ENCODE assay signal across 35 cellular contexts in the genomic region with DNA sequence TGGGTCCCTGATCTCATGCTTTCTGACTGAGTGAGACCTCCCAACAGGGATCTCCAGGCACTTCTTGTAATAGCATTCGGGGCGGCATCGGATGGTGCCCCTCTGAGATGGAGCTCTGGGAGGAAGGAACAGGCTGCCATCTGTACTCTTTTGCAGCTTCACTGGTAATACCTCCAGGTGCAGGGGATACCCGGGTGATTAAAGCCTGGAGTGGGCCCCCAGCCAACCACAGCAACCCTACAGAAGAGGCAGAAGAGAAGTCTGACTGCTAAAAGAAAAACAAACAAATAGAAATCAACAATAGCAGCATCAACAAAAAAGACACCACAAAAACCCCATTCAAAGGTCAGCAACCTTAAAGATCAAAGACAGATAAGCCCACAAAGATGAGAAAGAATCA. TPM values are rescaled to one million over a fixed set of nuclear protein-coding genes. Genes with fewer than 3 reads are reported as not detected.
"Had no signal": no experiment of that assay in that cellular context is flagged by ENCODE, and none has a peak within 500 bp of the region (broad histone marks: within the 10 kb centered on the region; RNA-seq: fewer than 3 reads in every experiment).

No MANE protein-coding gene starts in this region.

- DNase-seq: activated CD4-positive, alpha-beta T cell treated with anti-CD3 and anti-CD28 coated beads for 36 hours; activated CD4-positive, CD25-positive, alpha-beta regulatory T cell; activated CD8-positive, alpha-beta memory T cell treated with anti-CD3 and anti-CD28 coated beads, Interleukin-2, amount 10 ng/mL, durations not matched to agents 7 days and 5 days; activated CD8-positive, alpha-beta T cell treated with anti-CD3 and anti-CD28 coated beads, Interleukin-2, amount 10 ng/mL, durations not matched to agents 7 days and 5 days; activated naive CD8-positive, alpha-beta T cell treated with anti-CD3 and anti-CD28 coated beads, Interleukin-2, amount 50 U/mL, for 24 hours; activated T-cell treated with anti-CD3 and anti-CD28 coated beads, Interleukin-2, amount 50 U/mL, for 48 hours; amygdala; central memory CD4-positive, alpha-beta T cell; dermis blood vessel endothelial cell; effector CD4-positive, alpha-beta T cell; foreskin keratinocyte; hypothalamus; immature natural killer cell; kidney; naive B cell; nephron progenitor cell; retina; stimulated activated CD4-positive, alpha-beta T cell treated with anti-CD3 and anti-CD28 coated beads, Interleukin-12 subunit alpha, Interleukin-12 subunit beta, amount 100 ng/mL, for 4 hours; stimulated activated CD4-positive, alpha-beta T cell treated with anti-CD3 and anti-CD28 coated beads, Interleukin-4, amount 100 ng/mL, for 24 hours; trophoblast cell; uterus had no signal

- H3K27ac ChIP-seq: breast epithelium, esophagus muscularis mucosa, foreskin keratinocyte, heart left ventricle, neutrophil, prostate gland, skin epidermis, thoracic aorta, uterus had no signal

- ATAC-seq: activated CD4-positive, alpha-beta T cell treated with anti-CD3 and anti-CD28 coated beads for 36 hours; activated CD8-positive, alpha-beta memory T cell treated with anti-CD3 and anti-CD28 coated beads, Interleukin-2, amount 10 ng/mL, durations not matched to agents 7 days and 5 days; activated CD8-positive, alpha-beta T cell treated with anti-CD3 and anti-CD28 coated beads, Interleukin-2, amount 10 ng/mL, durations not matched to agents 7 days and 5 days; activated naive CD8-positive, alpha-beta T cell treated with anti-CD3 and anti-CD28 coated beads, Interleukin-2, amount 50 U/mL, for 24 hours; foreskin keratinocyte; heart left ventricle; sciatic nerve; stimulated activated effector memory CD8-positive, alpha-beta T cell treated with anti-CD3 and anti-CD28 coated beads, Interleukin-12 subunit alpha, Interleukin-12 subunit beta, amount 100 ng/mL, for 72 hours had no signal

- H3K9me3 ChIP-seq: neutrophil, prostate gland, uterus had no signal

- H3K4me3 ChIP-seq: breast epithelium, esophagus muscularis mucosa, heart left ventricle, prostate gland, skin epidermis, thoracic aorta, uterus had no signal

- H3K36me3 ChIP-seq: breast epithelium, esophagus muscularis mucosa, heart left ventricle, neutrophil, prostate gland, thoracic aorta, uterus had no signal

- H3K4me1 ChIP-seq: breast epithelium, esophagus muscularis mucosa, foreskin keratinocyte, heart left ventricle, prostate gland, uterus had no signal

- H3K27me3 ChIP-seq: breast epithelium, esophagus muscularis mucosa, foreskin keratinocyte, heart left ventricle, neutrophil, uterus had no signal

RNA-seq across cellular contexts. Expression of a gene that starts 19.1 kb away (rescaled TPM):
- total RNA-seq: activated CD4-positive, alpha-beta T cell treated with anti-CD3 and anti-CD28 coated beads for 36 hours; activated CD8-positive, alpha-beta memory T cell treated with anti-CD3 and anti-CD28 coated beads, Interleukin-2, amount 10 ng/mL, durations not matched to agents 7 days and 5 days; activated CD8-positive, alpha-beta T cell treated with anti-CD3 and anti-CD28 coated beads, Interleukin-2, amount 10 ng/mL, durations not matched to agents 7 days and 5 days; activated T-helper 2 cell treated with anti-CD3 and anti-CD28 coated beads, Interferon-gamma antibody, Interleukin-2, Interleukin-4, amounts not matched to agents 10 μg/mL and 5 μg/mL and 100 μg/mL, durations not matched to agents 14 hours and 24 hours and 36 hours; breast epithelium; dermis blood vessel endothelial cell; esophagus muscularis mucosa; foreskin keratinocyte; heart left ventricle; kidney; lower leg skin; mesothelial cell of epicardium; osteocyte; sciatic nerve; subcutaneous adipose tissue; thoracic aorta had no signal
